In genomic region chr1:206203364-206204158, GRCh38 we compare ENCODE assay signal across 8 cellular contexts. TPM values are rescaled to one million over a fixed set of nuclear protein-coding genes. Genes with fewer than 3 reads are reported as not detected.
DNase-seq lines count a peak whose midpoint lies in the region; ATAC-seq and TF ChIP-seq lines count a peak whose summit lies in the region.
"Not testable (repeated sequence)": the region's sequence is repeated elsewhere in the genome, so short reads cannot be mapped to it uniquely, and the experiment has no call there.

Gene SRGAP2 (plus strand): TSS chr1:206203541. CDS start chr1:206205971, 2,430 bp downstream.

- H3K27ac Mint-ChIP-seq in Calu3 (ENCODE audit: unreplicated experiment) = peak within 1 kb of the TSS; percentile 80
- peak within 1 kb of the TSS in 6 of 9 donors; percentile 21 to 90 (median 82) for H3K27ac Mint-ChIP-seq in naive thymus-derived CD4-positive, alpha-beta T cell

- H3K4me1 ChIP-seq in HCT116 (ENCODE audit: control insufficient read depth in 1 of 2, insufficient read depth in 2 of 2, low read length in 2 of 2); naive thymus-derived CD4-positive, alpha-beta T cell (ENCODE audit: control insufficient read depth in 2 of 2, insufficient read depth in 2 of 2, low read length in 2 of 2): not testable (repeated sequence)

- H3K4me3 ChIP-seq in HCT116 (replicated peaks in 1 of 2; ENCODE audit: low read depth in 1 of 2, low read length in 2 of 2) (peak within 1 kb of the TSS; percentile 45 to 51), SU-DHL-6 (ENCODE audit: insufficient read depth, low read length, poor library complexity, severe bottlenecking) (peak within 1 kb of the TSS; percentile 35), fibroblast of the aortic adventitia (ENCODE audit: low read depth, low read length) (peak within 1 kb of the TSS; percentile 59)
- not testable (repeated sequence) for H3K4me3 ChIP-seq in naive thymus-derived CD4-positive, alpha-beta T cell (ENCODE audit: low read length)

- intact Hi-C loops in Calu3 (cut with micrococcal nuclease; ENCODE audit: unreplicated experiment); HCT116 (cut with micrococcal nuclease); naive thymus-derived CD4-positive, alpha-beta T cell (cut with micrococcal nuclease): not testable (repeated sequence)

- not testable (repeated sequence) for H3K4me1 Mint-ChIP-seq in Calu3 (ENCODE audit: low read depth, unreplicated experiment); naive thymus-derived CD4-positive, alpha-beta T cell

- TF ChIP-seq CTCF in Calu3 (IDR thresholded peaks at IDR 0.05; ENCODE audit: unreplicated experiment); HCT116 (IDR thresholded peaks at IDR 0.05 in 2 of 3, conservative IDR thresholded peaks at IDR 0.05 in 1 of 3; ENCODE audit: borderline replicate concordance in 1 of 3, insufficient read depth in 1 of 3, low read depth in 2 of 3, low read length in 2 of 3); SU-DHL-6 (IDR thresholded peaks at IDR 0.05; ENCODE audit: insufficient read depth, low read length, poor library complexity, severe bottlenecking); fibroblast of the aortic adventitia (IDR thresholded peaks at IDR 0.05; ENCODE audit: insufficient read depth, low read length): not testable (repeated sequence)

- RAD21 ChIA-PET in HCT116 (lab: Charles Lee; ENCODE audit: low non-redundant PET in 1 of 2, low total read pairs in 2 of 2, uncharacterized antibody in 2 of 2, unreplicated experiment in 2 of 2) = not testable (repeated sequence)

- ATAC-seq in HCT116 = peak; percentile 75
- peak; percentile 0 for ATAC-seq in naive thymus-derived CD4-positive, alpha-beta T cell

- H3K36me3 Mint-ChIP-seq in Calu3 (ENCODE audit: insufficient read depth, unreplicated experiment) = peaks cover 17% of the 10 kb centered on the region
- not testable (repeated sequence) for H3K36me3 Mint-ChIP-seq in naive thymus-derived CD4-positive, alpha-beta T cell

- peak within 1 kb of the TSS; percentile 47; the same call in 1 of the 2 replicates for H3K9ac ChIP-seq in HCT116 (ENCODE audit: low read length)
- peak within 1 kb of the TSS; percentile 39 for H3K9ac ChIP-seq in SU-DHL-6 (ENCODE audit: low read length)

- peak within 1 kb of the TSS; percentile 48; the same call in 1 of the 2 replicates for H3K27ac ChIP-seq in HCT116 (ENCODE audit: low read depth, low read length)
- not testable (repeated sequence) for H3K27ac ChIP-seq in SU-DHL-6 (ENCODE audit: low read depth, low read length)
- peak within 1 kb of the TSS; percentile 35 for H3K27ac ChIP-seq in naive thymus-derived CD4-positive, alpha-beta T cell (ENCODE audit: low read depth, low read length)

- H3K27me3 Mint-ChIP-seq in Calu3 (ENCODE audit: unreplicated experiment); naive thymus-derived CD4-positive, alpha-beta T cell: not testable (repeated sequence)

- peak within 1 kb of the TSS; percentile 86 for H3K4me3 Mint-ChIP-seq in Calu3 (ENCODE audit: low read depth, unreplicated experiment)
- peak within 1 kb of the TSS; percentile 59 to 91 (median 84) for H3K4me3 Mint-ChIP-seq in naive thymus-derived CD4-positive, alpha-beta T cell

- not testable (repeated sequence) for H2AFZ ChIP-seq in HCT116 (ENCODE audit: low read depth, low read length, poor library complexity, severe bottlenecking); SU-DHL-6 (ENCODE audit: low read depth, low read length, severe bottlenecking)

- H3K79me2 ChIP-seq in HCT116 (ENCODE audit: insufficient read depth, low read length); SU-DHL-6 (ENCODE audit: insufficient read depth, low read length): not testable (repeated sequence)

- H3K4me2 ChIP-seq in HCT116 (ENCODE audit: low read length) = peak within 1 kb of the TSS; percentile 48
- not testable (repeated sequence) for H3K4me2 ChIP-seq in SU-DHL-6 (ENCODE audit: low read depth, low read length, poor library complexity, severe bottlenecking)

- H3K36me3 ChIP-seq in HCT116 (ENCODE audit: control insufficient read depth in 1 of 2, insufficient read depth in 2 of 2, low read length in 2 of 2); SU-DHL-6 (ENCODE audit: low read length); naive thymus-derived CD4-positive, alpha-beta T cell (ENCODE audit: control insufficient read depth in 2 of 3, insufficient read depth in 3 of 3, low read length in 3 of 3): not testable (repeated sequence)

- H3K9me2 ChIP-seq in HCT116 (ENCODE audit: insufficient read depth); SU-DHL-6 (replicated peaks; ENCODE audit: insufficient read depth, low read length): not testable (repeated sequence)

- H4K20me1 ChIP-seq in HCT116 (ENCODE audit: insufficient read depth); SU-DHL-6 (ENCODE audit: low read depth, low read length): not testable (repeated sequence)

- not testable (repeated sequence) for H3F3A ChIP-seq in SU-DHL-6 (ENCODE audit: insufficient read depth)

- POLR2A ChIA-PET in HCT116 (lab: Charles Lee); naive thymus-derived CD4-positive, alpha-beta T cell (lab: Charles Lee): not testable (repeated sequence)

- TF ChIP-seq RAD21 in HCT116 (IDR thresholded peaks at IDR 0.05; ENCODE audit: low read depth) = not testable (repeated sequence)

- peak; percentile 74 for DNase-seq in Calu3
- DNase-seq in HCT116 (ENCODE audit: low read depth, low spot score) = peak; percentile 15
- DNase-seq in NCI-H1092 (lab: John Stamatoyannopoulos, UW) = peak; percentile 48
- DNase-seq in activated gamma-delta T cell treated with anti-CD3 and anti-CD28 coated beads, Interleukin-2, amount 50 U/mL, for 16 hours (ENCODE audit: low read depth) = peak; percentile 19
- DNase-seq in fibroblast of the aortic adventitia (ENCODE audit: low read depth) = peak; percentile 72
- peak in 6 of 9 donors; percentile 30 to 67 (median 54) for DNase-seq in naive thymus-derived CD4-positive, alpha-beta T cell
- peak; percentile 23 to 27 for DNase-seq in stimulated activated CD8-positive, alpha-beta memory T cell treated with anti-CD3 and anti-CD28 coated beads, Interleukin-2, amount 100 ng/mL, for 48 hours (ENCODE audit: low read depth in 2 of 2)

- BruUV-seq in Calu3 (replicated peaks; lab: Mats Ljungman, UMichigan) = TSS peak; percentile 27
- BruUV-seq in HCT116 (replicated peaks; lab: Mats Ljungman, UMichigan) = TSS peak; percentile 60

- TF ChIP-seq POLR2A in HCT116 (IDR thresholded peaks at IDR 0.05; ENCODE audit: borderline replicate concordance, extremely low read depth, insufficient read depth, insufficient read length) = not testable (repeated sequence)

- H3K9me3 ChIP-seq in HCT116 (ENCODE audit: control insufficient read depth in 1 of 2, insufficient read depth in 1 of 2, low read depth in 1 of 2, low read length in 2 of 2); SU-DHL-6 (ENCODE audit: insufficient read depth, low read length); naive thymus-derived CD4-positive, alpha-beta T cell (ENCODE audit: control insufficient read depth in 2 of 3, low read length in 3 of 3): not testable (repeated sequence)

- H3K9me3 Mint-ChIP-seq in Calu3 (ENCODE audit: low read depth, unreplicated experiment); naive thymus-derived CD4-positive, alpha-beta T cell: not testable (repeated sequence)

- not testable (repeated sequence) for H3K27me3 ChIP-seq in HCT116 (ENCODE audit: insufficient read depth, low read length); SU-DHL-6 (ENCODE audit: low read length); naive thymus-derived CD4-positive, alpha-beta T cell (ENCODE audit: control insufficient read depth in 2 of 2, insufficient read depth in 2 of 2, low read length in 2 of 2)

- CTCF ChIA-PET in Calu3 (lab: Charles Lee); HCT116 (lab: Charles Lee); naive thymus-derived CD4-positive, alpha-beta T cell (lab: Charles Lee): not testable (repeated sequence)

RNA-seq across cellular contexts. Expression of gene SRGAP2, which starts in this region (rescaled TPM):
- 56.7 and 70.1 TPM in 2 replicates for total RNA-seq in Calu3 (2022)
- total RNA-seq in HCT116 (2021; ENCODE audit: unreplicated experiment) = 58.2 TPM
- 28.1 and 31.3 TPM in 2 replicates for polyA plus RNA-seq in HCT116 (2012)
- 38.5 and 67.8 TPM in 2 replicates for total RNA-seq in fibroblast of the aortic adventitia (ENCODE audit: low replicate concordance)
- 100 to 1,000 TPM in 1 of 5 experiments, 10 to 100 TPM in 4; 11.7 to 118 (median 32.6) TPM for total RNA-seq in naive thymus-derived CD4-positive, alpha-beta T cell
- polyA plus RNA-seq in naive thymus-derived CD4-positive, alpha-beta T cell = 1 to 10 TPM; 4.6 to 7.4 TPM

Comparison
In these comparisons a context has a peak if more than half of its experiments do, and no peak if none do; other contexts are left out.
1. DNase-seq: peak in every context shown above with its lines; median percentile 74 in Calu3; 72 in fibroblast of the aortic adventitia; 54 in naive thymus-derived CD4-positive, alpha-beta T cell; 48 in NCI-H1092; 25 in stimulated activated CD8-positive, alpha-beta memory T cell treated with anti-CD3 and anti-CD28 coated beads, Interleukin-2, amount 100 ng/mL, for 48 hours; 19 in activated gamma-delta T cell treated with anti-CD3 and anti-CD28 coated beads, Interleukin-2, amount 50 U/mL, for 16 hours; 15 in HCT116.